In genomic region chr6:55668625-55669024, GRCh38 we compare ENCODE assay signal across 16 cellular contexts.
A peak's percentile ranks its signal among the peaks of the same experiment; 100 is the strongest.
DNase-seq lines count a peak whose midpoint lies in the region; ATAC-seq, FAIRE-seq and TF ChIP-seq lines count a peak whose summit lies in the region.
"Had no signal": no experiment of that assay in that cellular context is flagged by ENCODE, and none has a peak within 500 bp of the region (broad histone marks: within the 10 kb centered on the region; RNA-seq: fewer than 3 reads in every experiment).

No MANE protein-coding gene starts in this region.

- H3K4me3 ChIP-seq in AG04450 (ENCODE audit: low read depth, low read length) (no peak overlapping the region), astrocyte (ENCODE audit: insufficient read depth, low read depth, low read length) (no peak overlapping the region)

- intact Hi-C loops in activated CD8-positive, alpha-beta T cell treated with anti-CD3 and anti-CD28 coated beads for 36 hours (cut with micrococcal nuclease), result no loop called here

- no peak for FAIRE-seq in astrocyte (lab: Jason Lieb, UNC)
- FAIRE-seq: RCC 7860 had no signal

- H3K27me3 Mint-ChIP-seq in astrocyte (ENCODE audit: low read depth, unreplicated experiment), result no peaks in the 10 kb centered on the region
- no peaks in the 10 kb centered on the region for H3K27me3 Mint-ChIP-seq in nephron (ENCODE audit: low read depth)
- no peaks in the 10 kb centered on the region for H3K27me3 Mint-ChIP-seq in activated naive CD8-positive, alpha-beta T cell treated with anti-CD3 and anti-CD28 coated beads, Interleukin-2, amount 50 U/mL, for 24 hours
- no peaks in the 10 kb centered on the region for H3K27me3 Mint-ChIP-seq in activated CD8-positive, alpha-beta T cell treated with anti-CD3 and anti-CD28 coated beads for 36 hours
- H3K27me3 Mint-ChIP-seq: activated T-cell treated with anti-CD3 and anti-CD28 coated beads, Interleukin-2, amount 50 U/mL, for 24 hours; effector memory CD8-positive, alpha-beta T cell; T-helper 17 cell had no signal

- H3K27me3 ChIP-seq in AG04450 (ENCODE audit: control insufficient read depth, insufficient read depth, low read length) (no peaks in the 10 kb centered on the region), astrocyte (ENCODE audit: insufficient read depth, low read length) (no peaks in the 10 kb centered on the region)

- H2AFZ ChIP-seq in astrocyte (ENCODE audit: low read depth, low read length), result no peak overlapping the region

- no peaks in the 10 kb centered on the region for H3K4me1 Mint-ChIP-seq in astrocyte (ENCODE audit: low read depth, unreplicated experiment)
- H3K4me1 Mint-ChIP-seq in nephron, result peaks cover 42% of the 10 kb centered on the region
- no peaks in the 10 kb centered on the region for H3K4me1 Mint-ChIP-seq in activated naive CD8-positive, alpha-beta T cell treated with anti-CD3 and anti-CD28 coated beads, Interleukin-2, amount 50 U/mL, for 24 hours
- no peaks in the 10 kb centered on the region for H3K4me1 Mint-ChIP-seq in activated CD8-positive, alpha-beta T cell treated with anti-CD3 and anti-CD28 coated beads for 36 hours (ENCODE audit: low read depth)
- H3K4me1 Mint-ChIP-seq: T-helper 17 cell had no signal

- H3K9me3 Mint-ChIP-seq in astrocyte (ENCODE audit: unreplicated experiment) (no peaks in the 10 kb centered on the region), nephron (peaks cover 6% of the 10 kb centered on the region)
- H3K9me3 Mint-ChIP-seq in activated naive CD8-positive, alpha-beta T cell treated with anti-CD3 and anti-CD28 coated beads, Interleukin-2, amount 50 U/mL, for 24 hours, result peaks cover 14% of the 10 kb centered on the region
- peaks cover 2% of the 10 kb centered on the region for H3K9me3 Mint-ChIP-seq in activated CD8-positive, alpha-beta T cell treated with anti-CD3 and anti-CD28 coated beads for 36 hours

- POLR2A ChIA-PET in AG04450 (lab: Yijun Ruan, JAX), result no interaction called here
- POLR2A ChIA-PET in activated CD8-positive, alpha-beta T cell treated with anti-CD3 and anti-CD28 coated beads for 36 hours (lab: Charles Lee), result no interaction called here

- no peaks in the 10 kb centered on the region for H3K79me2 ChIP-seq in astrocyte (ENCODE audit: insufficient read depth, low read length)

- no peaks in the 10 kb centered on the region for H3K36me3 Mint-ChIP-seq in astrocyte (ENCODE audit: low read depth, unreplicated experiment)
- peaks cover 4% of the 10 kb centered on the region for H3K36me3 Mint-ChIP-seq in nephron (ENCODE audit: low read depth)
- no peaks in the 10 kb centered on the region for H3K36me3 Mint-ChIP-seq in activated naive CD8-positive, alpha-beta T cell treated with anti-CD3 and anti-CD28 coated beads, Interleukin-2, amount 50 U/mL, for 24 hours (ENCODE audit: low read depth)
- no peaks in the 10 kb centered on the region for H3K36me3 Mint-ChIP-seq in activated CD8-positive, alpha-beta T cell treated with anti-CD3 and anti-CD28 coated beads for 36 hours (ENCODE audit: low read depth)

- no peak overlapping the region for H3K4me2 ChIP-seq in astrocyte (ENCODE audit: low read length)

- ATAC-seq in activated naive CD8-positive, alpha-beta T cell treated with anti-CD3 and anti-CD28 coated beads, Interleukin-2, amount 50 U/mL, for 24 hours, result no peak
- ATAC-seq in activated CD8-positive, alpha-beta T cell treated with anti-CD3 and anti-CD28 coated beads for 36 hours, result no peak
- ATAC-seq: effector memory CD8-positive, alpha-beta T cell; T-helper 17 cell had no signal

- H3K9me3 ChIP-seq in AG04450 (ENCODE audit: control insufficient read depth, insufficient read depth, low read length) (no peaks in the 10 kb centered on the region), astrocyte (ENCODE audit: insufficient read depth, low read depth, low read length) (no peaks in the 10 kb centered on the region)

- DNase-seq in AG04450 (ENCODE audit: low read depth, low spot score) (no peak), astrocyte (ENCODE audit: low read depth) (peak; percentile 3), fibroblast of the conjunctiva (ENCODE audit: low read depth) (peak; percentile 50), NOMO-1 treated with dmso at 0.1 percent for 144 hours (lab: John Stamatoyannopoulos, UW; ENCODE audit: unreplicated experiment) (no peak)
- DNase-seq in activated naive CD8-positive, alpha-beta T cell treated with anti-CD3 and anti-CD28 coated beads, Interleukin-2, amount 50 U/mL, for 24 hours, result no peak
- no peak for DNase-seq in activated CD8-positive, alpha-beta T cell treated with anti-CD3 and anti-CD28 coated beads for 36 hours
- DNase-seq in activated effector memory CD4-positive, alpha-beta T cell treated with anti-CD3 and anti-CD28 coated beads, Interleukin-2, amount 50 U/mL, for 16 hours, result no peak
- DNase-seq: activated T-cell treated with anti-CD3 and anti-CD28 coated beads, Interleukin-2, amount 50 U/mL, for 24 hours; amniotic stem cell; effector memory CD8-positive, alpha-beta T cell; NCI-H1105 treated with DMSO at 0.1 percent for 48 hours; NCI-H446; stimulated activated CD4-positive, alpha-beta T cell treated with anti-CD3 and anti-CD28 coated beads, Interleukin-12 subunit alpha, Interleukin-12 subunit beta, amount 100 ng/mL, for 4 hours; T-helper 17 cell had no signal

- CTCF ChIA-PET in AG04450 (lab: Charles Lee), result interaction anchor here (1.5 kb wide), 1 partner anchor 13 kb away, joined by 3 read pairs; no protein-coding TSS in a partner anchor
- CTCF ChIA-PET in activated CD8-positive, alpha-beta T cell treated with anti-CD3 and anti-CD28 coated beads for 36 hours (lab: Charles Lee), result interaction anchor here (1.2 kb wide), 1 partner anchor 9 kb away, joined by 3 read pairs; no protein-coding TSS in a partner anchor

- no peaks in the 10 kb centered on the region for H3K4me1 ChIP-seq in astrocyte (ENCODE audit: insufficient read depth, low read length)

- H3K4me3 Mint-ChIP-seq in astrocyte (ENCODE audit: unreplicated experiment) (no peak overlapping the region), nephron (no peak overlapping the region)
- H3K4me3 Mint-ChIP-seq in activated naive CD8-positive, alpha-beta T cell treated with anti-CD3 and anti-CD28 coated beads, Interleukin-2, amount 50 U/mL, for 24 hours, result no peak overlapping the region
- H3K4me3 Mint-ChIP-seq in activated CD8-positive, alpha-beta T cell treated with anti-CD3 and anti-CD28 coated beads for 36 hours, result no peak overlapping the region
- H3K4me3 Mint-ChIP-seq: activated T-cell treated with anti-CD3 and anti-CD28 coated beads, Interleukin-2, amount 50 U/mL, for 24 hours; effector memory CD8-positive, alpha-beta T cell; T-helper 17 cell had no signal

- H3K36me3 ChIP-seq in astrocyte (ENCODE audit: insufficient read depth, low read length), result no peaks in the 10 kb centered on the region

- no peaks in the 10 kb centered on the region for H4K20me1 ChIP-seq in astrocyte (ENCODE audit: insufficient read depth, low read length)

- no peak overlapping the region for H3K27ac Mint-ChIP-seq in astrocyte (ENCODE audit: unreplicated experiment)
- H3K27ac Mint-ChIP-seq in nephron, result peak overlapping the region in 2 of 3 experiments; percentile 16 to 78
- no peak overlapping the region for H3K27ac Mint-ChIP-seq in activated naive CD8-positive, alpha-beta T cell treated with anti-CD3 and anti-CD28 coated beads, Interleukin-2, amount 50 U/mL, for 24 hours
- H3K27ac Mint-ChIP-seq in activated CD8-positive, alpha-beta T cell treated with anti-CD3 and anti-CD28 coated beads for 36 hours, result no peak overlapping the region
- H3K27ac Mint-ChIP-seq: activated T-cell treated with anti-CD3 and anti-CD28 coated beads, Interleukin-2, amount 50 U/mL, for 24 hours; effector memory CD8-positive, alpha-beta T cell; T-helper 17 cell had no signal

- H3K27ac ChIP-seq in AG04450 (ENCODE audit: low read depth, low read length), result no peak overlapping the region
- no peak overlapping the region for H3K27ac ChIP-seq in astrocyte (ENCODE audit: low read depth, low read length)

- H3K9ac ChIP-seq in astrocyte (ENCODE audit: low read length), result no peak overlapping the region

- TF ChIP-seq CTCF in AG04450 (IDR thresholded peaks at IDR 0.05; ENCODE audit: low read depth, low read length) (peak; percentile 8; the same call in 1 of the 2 replicates), astrocyte (IDR thresholded peaks at IDR 0.05; ENCODE audit: insufficient read depth, low read depth, low read length) (no peak), nephron (IDR thresholded peaks at IDR 0.05; ENCODE audit: unreplicated experiment in 3 of 3) (no peak)
- no peak for TF ChIP-seq CTCF in activated CD8-positive, alpha-beta T cell treated with anti-CD3 and anti-CD28 coated beads for 36 hours (IDR thresholded peaks at IDR 0.05)

Comparison
In these comparisons a context has a peak if more than half of its experiments do, and no peak if none do; other contexts are left out.
1. DNase-seq: peak in astrocyte (single experiment) and fibroblast of the conjunctiva (single experiment); none in AG04450 (single experiment), activated naive CD8-positive, alpha-beta T cell treated with anti-CD3 and anti-CD28 coated beads, Interleukin-2, amount 50 U/mL, for 24 hours (single experiment), activated CD8-positive, alpha-beta T cell treated with anti-CD3 and anti-CD28 coated beads for 36 hours (single experiment), NOMO-1 treated with dmso at 0.1 percent for 144 hours (single experiment) and activated effector memory CD4-positive, alpha-beta T cell treated with anti-CD3 and anti-CD28 coated beads, Interleukin-2, amount 50 U/mL, for 16 hours (single experiment).
2. H3K27ac Mint-ChIP-seq: peak in nephron (2 of 3); none in astrocyte (single experiment), activated naive CD8-positive, alpha-beta T cell treated with anti-CD3 and anti-CD28 coated beads, Interleukin-2, amount 50 U/mL, for 24 hours (single experiment) and activated CD8-positive, alpha-beta T cell treated with anti-CD3 and anti-CD28 coated beads for 36 hours (single experiment).